In the genomic region with DNA sequence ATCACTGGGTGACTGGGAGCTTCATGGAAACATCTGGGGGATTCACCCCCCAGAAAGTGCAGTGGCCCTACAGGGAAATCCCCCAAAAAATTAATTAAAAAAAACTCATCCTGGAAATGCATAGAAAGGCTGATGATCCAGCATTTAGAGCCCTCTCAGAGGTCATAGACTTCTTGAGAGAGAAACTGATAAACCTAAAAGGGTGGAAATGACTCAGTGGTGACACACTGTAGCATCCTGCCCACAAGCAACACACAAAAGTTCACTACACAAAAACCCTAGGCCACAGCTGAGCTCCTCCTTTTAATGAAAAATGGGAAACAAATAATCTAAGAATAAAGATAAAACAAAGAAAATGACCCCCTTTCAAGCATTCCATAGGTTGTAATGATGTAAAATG, we compare ENCODE assay signal across 23 cellular contexts.
A peak's percentile ranks its signal among the peaks of the same experiment; 100 is the strongest.
DNase-seq lines count a peak whose midpoint lies in the region; ATAC-seq and TF ChIP-seq lines count a peak whose summit lies in the region.
"Had no signal": no experiment of that assay in that cellular context is flagged by ENCODE, and none has a peak within 500 bp of the region (broad histone marks: within the 10 kb centered on the region; RNA-seq: fewer than 3 reads in every experiment).

No MANE protein-coding gene starts in this region.

- H3K27me3 ChIP-seq in GM23248 (replicated peaks; ENCODE audit: insufficient read depth) (no peaks in the 10 kb centered on the region), SJCRH30 (no peaks in the 10 kb centered on the region), left ventricle myocardium inferior (ENCODE audit: low read depth) (no peaks in the 10 kb centered on the region), body of pancreas (no peaks in the 10 kb centered on the region)
- H3K27me3 ChIP-seq: neural progenitor cell, suprapubic skin had no signal

- no peaks in the 10 kb centered on the region for H3K79me2 ChIP-seq in GM23248 (ENCODE audit: insufficient read depth)

- intact Hi-C loops in left ventricle myocardium inferior (cut with micrococcal nuclease) = no loop called here
- intact Hi-C loops in body of pancreas (cut with DNase I) = no loop called here

- H4K20me1 ChIP-seq in GM23248 (ENCODE audit: insufficient read depth) = no peaks in the 10 kb centered on the region

- no peaks in the 10 kb centered on the region for H3K36me3 ChIP-seq in GM23248 (ENCODE audit: low read depth)
- no peaks in the 10 kb centered on the region for H3K36me3 ChIP-seq in SJCRH30
- H3K36me3 ChIP-seq in left ventricle myocardium inferior = no peaks in the 10 kb centered on the region
- H3K36me3 ChIP-seq in body of pancreas (replicated peaks in 1 of 2; ENCODE audit: insufficient read depth in 1 of 2, low read depth in 2 of 2) = no peaks in the 10 kb centered on the region
- H3K36me3 ChIP-seq: lower lobe of right lung, prostate gland, suprapubic skin had no signal

- TF ChIP-seq POLR2A in body of pancreas (IDR thresholded peaks at IDR 0.05) = no peak

- in situ Hi-C loops in GM23248 (cut with MboI) = no loop called here

- peaks cover 11% of the 10 kb centered on the region for H3K4me1 ChIP-seq in GM23248 (ENCODE audit: insufficient read depth)
- no peaks in the 10 kb centered on the region for H3K4me1 ChIP-seq in SJCRH30
- H3K4me1 ChIP-seq in left ventricle myocardium inferior = no peaks in the 10 kb centered on the region
- H3K4me1 ChIP-seq in body of pancreas = no peaks in the 10 kb centered on the region
- H3K4me1 ChIP-seq: lower lobe of right lung, neural progenitor cell, prostate gland, suprapubic skin had no signal

- no peaks in the 10 kb centered on the region for H3K9me3 ChIP-seq in GM23248 (ENCODE audit: low read depth)
- no peaks in the 10 kb centered on the region; the same call in 1 of the 2 replicates for H3K9me3 ChIP-seq in SJCRH30 (replicated peaks)
- no peaks in the 10 kb centered on the region for H3K9me3 ChIP-seq in left ventricle myocardium inferior (replicated peaks)
- H3K9me3 ChIP-seq in body of pancreas = no peaks in the 10 kb centered on the region
- H3K9me3 ChIP-seq: lower lobe of right lung, prostate gland, suprapubic skin had no signal

- DNase-seq in AG10803 (ENCODE audit: low read depth) = peak; percentile 3
- peak; percentile 34 for DNase-seq in GM23248
- DNase-seq in RWPE1 (ENCODE audit: low spot score) = peak; percentile 0
- peak; percentile 52 for DNase-seq in fibroblast of mammary gland (ENCODE audit: low read depth)
- DNase-seq in SJCRH30 = no peak
- DNase-seq in left ventricle myocardium inferior = no peak
- no peak for DNase-seq in body of pancreas
- DNase-seq: ACHN; activated CD4-positive, alpha-beta T cell treated with anti-CD3 and anti-CD28 coated beads, Interleukin-2, amount 10 ng/mL, durations not matched to agents 24 days and 14 days; activated CD8-positive, alpha-beta memory T cell treated with anti-CD3 and anti-CD28 coated beads, Interleukin-2, amount 50 U/mL, for 4 hours; activated effector memory CD4-positive, alpha-beta T cell treated with Interleukin-2 at 50 U/mL for 16 hours; C1 segment of cervical spinal cord; dermis blood vessel endothelial cell; H9; hippocampal formation; lower lobe of right lung; NCI-H1092 treated with DMSO at 0.1 percent for 48 hours; NCI-H2029; NCI-H345 had no signal

- H3K9me2 ChIP-seq in GM23248 (ENCODE audit: insufficient read depth) = no peaks in the 10 kb centered on the region

- no peaks in the 10 kb centered on the region for H3F3A ChIP-seq in GM23248 (ENCODE audit: insufficient read depth)

- H3K4me2 ChIP-seq in GM23248 (ENCODE audit: unreplicated experiment) = no peak overlapping the region
- H3K4me2 ChIP-seq: neural progenitor cell had no signal

- TF ChIP-seq CTCF in AG10803 (conservative IDR thresholded peaks at IDR 0.05; ENCODE audit: low read length) (no peak), RWPE1 (conservative IDR thresholded peaks at IDR 0.05; ENCODE audit: low read depth) (no peak), fibroblast of mammary gland (conservative IDR thresholded peaks at IDR 0.05; ENCODE audit: control insufficient read depth, insufficient read depth, low read depth, low read length) (no peak), left ventricle myocardium inferior (IDR thresholded peaks at IDR 0.05; ENCODE audit: borderline replicate concordance) (no peak), body of pancreas (IDR thresholded peaks at IDR 0.05) (no peak)

- ATAC-seq in HG03439 (IDR thresholded peaks at IDR 0.05; ENCODE audit: unreplicated experiment) = no peak
- no peak for ATAC-seq in body of pancreas
- ATAC-seq: lower lobe of right lung had no signal

- H2AFZ ChIP-seq in GM23248 = no peak overlapping the region
- H2AFZ ChIP-seq: neural progenitor cell had no signal

- H3K9ac ChIP-seq in GM23248 = no peak overlapping the region
- H3K9ac ChIP-seq: neural progenitor cell had no signal

- H3K4me3 ChIP-seq in AG10803 (ENCODE audit: low read length) = no peak overlapping the region
- no peak overlapping the region for H3K4me3 ChIP-seq in GM23248
- H3K4me3 ChIP-seq in fibroblast of mammary gland (ENCODE audit: control insufficient read depth, low read depth, low read length) = no peak overlapping the region
- H3K4me3 ChIP-seq in SJCRH30 = no peak overlapping the region
- H3K4me3 ChIP-seq in left ventricle myocardium inferior = no peak overlapping the region
- H3K4me3 ChIP-seq in body of pancreas = no peak overlapping the region
- H3K4me3 ChIP-seq: lower lobe of right lung, neural progenitor cell, prostate gland, suprapubic skin had no signal

- POLR2A ChIA-PET in RWPE1 (lab: Yijun Ruan, JAX; ENCODE audit: low non-redundant PET) = no interaction called here

- CTCF ChIA-PET in RWPE1 (lab: Yijun Ruan, JAX) = interaction anchor here (0.6 kb wide), 1 partner anchor 15 kb away, joined by 3 read pairs; no protein-coding TSS in a partner anchor

- H3K27ac ChIP-seq in GM23248 = no peak overlapping the region
- no peak overlapping the region for H3K27ac ChIP-seq in RWPE1
- H3K27ac ChIP-seq in SJCRH30 = no peak overlapping the region
- H3K27ac ChIP-seq in left ventricle myocardium inferior (replicated peaks) = no peak overlapping the region
- H3K27ac ChIP-seq in body of pancreas = no peak overlapping the region
- H3K27ac ChIP-seq: lower lobe of right lung, neural progenitor cell, prostate gland, suprapubic skin had no signal

Comparison
In these comparisons a context has a peak if more than half of its experiments do, and no peak if none do; other contexts are left out.
1. DNase-seq: peak in AG10803 (single experiment), GM23248 (single experiment), RWPE1 (single experiment) and fibroblast of mammary gland (single experiment); none in SJCRH30 (0 of 2), left ventricle myocardium inferior (single experiment) and body of pancreas (0 of 4).